8 cellular contexts compared by ENCODE assay signal in genomic region chr2:201116115-201116958, GRCh38. TPM values are rescaled to one million over a fixed set of nuclear protein-coding genes. Genes with fewer than 3 reads are reported as not detected.
A peak's percentile ranks its signal among the peaks of the same experiment; 100 is the strongest.
DNase-seq lines count a peak whose midpoint lies in the region; ATAC-seq and TF ChIP-seq lines count a peak whose summit lies in the region.

Gene CFLAR, plus strand, starts transcription at chr2:201116164. Its CDS starts 13,702 bp downstream, at chr2:201129866.

- peak within 1 kb of the TSS; percentile 99 for H3K4me3 Mint-ChIP-seq in T-helper 17 cell

- TF ChIP-seq CTCF in GM10266 (IDR thresholded peaks at IDR 0.05; ENCODE audit: control insufficient read depth, insufficient read depth, low read depth, missing control alignments) = no peak
- TF ChIP-seq CTCF in HFF-Myc (IDR thresholded peaks at IDR 0.05; ENCODE audit: low read depth, low read length, missing control alignments) = no peak
- peak in 1 of 3 experiments; percentile 8 for TF ChIP-seq CTCF in vagina (IDR thresholded peaks at IDR 0.05)

- no peaks in the 10 kb centered on the region for H3K27me3 Mint-ChIP-seq in T-helper 17 cell

- H3K36me3 Mint-ChIP-seq in T-helper 17 cell (ENCODE audit: low read depth) = peaks cover 9% of the 10 kb centered on the region

- H3K27me3 ChIP-seq in vagina = no peaks in the 10 kb centered on the region

- H3K4me1 Mint-ChIP-seq in T-helper 17 cell = peaks cover 51% of the 10 kb centered on the region

- H3K27ac ChIP-seq in vagina = peak within 1 kb of the TSS; percentile 97

- H3K36me3 ChIP-seq in vagina = no peaks in the 10 kb centered on the region

- H3K4me3 ChIP-seq in HFF-Myc (replicated peaks; ENCODE audit: low read depth, low read length) (peak within 1 kb of the TSS; percentile 69), vagina (peak within 1 kb of the TSS; percentile 69 to 88)

- ATAC-seq in T-helper 17 cell (peak; percentile 49), left ventricle myocardium superior (peak; percentile 61)

- H3K9me3 ChIP-seq in T-helper 17 cell (ENCODE audit: control insufficient read depth, low read length, poor library complexity, severe bottlenecking) (no peaks in the 10 kb centered on the region), vagina (no peaks in the 10 kb centered on the region)

- DNase-seq in GM10266 (ENCODE audit: extremely low spot score) (peak; percentile 81), HFF-Myc (ENCODE audit: extremely low read depth, low read depth) (no peak), NCI-H1092 (lab: John Stamatoyannopoulos, UW) (peak; percentile 25), T-helper 17 cell (peak; percentile 66 to 76 (median 72)), amygdala (lab: John Stamatoyannopoulos, UW) (peak in 49 of 56 donors; percentile 11 to 83 (median 60)), left ventricle myocardium superior (peak; percentile 82), putamen (ENCODE audit: low spot score) (peak; percentile 71), vagina (ENCODE audit: extremely low spot score in 2 of 2) (no peak)

- peaks cover 31% of the 10 kb centered on the region for H3K4me1 ChIP-seq in vagina

- intact Hi-C loops in left ventricle myocardium superior (cut with micrococcal nuclease) (loop anchor here (10.0 kb wide), 1 partner anchor 48 kb away; no protein-coding TSS in a partner anchor), vagina (cut with DNase I) (loop anchor here (5.0 kb wide), 1 partner anchor 36 kb away; no protein-coding TSS in a partner anchor)

- peak in 1 of 2 donors; percentile 68 for TF ChIP-seq POLR2A in vagina (IDR thresholded peaks at IDR 0.05)

- H3K27ac Mint-ChIP-seq in T-helper 17 cell = peak within 1 kb of the TSS; percentile 100

RNA-seq across cellular contexts. Expression of gene CFLAR, which starts in this region (rescaled TPM):
- total RNA-seq in T-helper 17 cell (100 to 1,000 TPM; 221 to 223 TPM), left ventricle myocardium superior (252 TPM), vagina (144 TPM)

Comparison
In these comparisons a context has a peak if more than half of its experiments do, and no peak if none do; other contexts are left out.
1. DNase-seq: peak in GM10266 (single experiment), NCI-H1092 (single experiment), T-helper 17 cell (3 of 3), amygdala (49 of 56), left ventricle myocardium superior (single experiment) and putamen (single experiment); none in HFF-Myc (single experiment) and vagina (0 of 2).